Comparison of ENCODE assay signal across 8 cellular contexts in the genomic region with DNA sequence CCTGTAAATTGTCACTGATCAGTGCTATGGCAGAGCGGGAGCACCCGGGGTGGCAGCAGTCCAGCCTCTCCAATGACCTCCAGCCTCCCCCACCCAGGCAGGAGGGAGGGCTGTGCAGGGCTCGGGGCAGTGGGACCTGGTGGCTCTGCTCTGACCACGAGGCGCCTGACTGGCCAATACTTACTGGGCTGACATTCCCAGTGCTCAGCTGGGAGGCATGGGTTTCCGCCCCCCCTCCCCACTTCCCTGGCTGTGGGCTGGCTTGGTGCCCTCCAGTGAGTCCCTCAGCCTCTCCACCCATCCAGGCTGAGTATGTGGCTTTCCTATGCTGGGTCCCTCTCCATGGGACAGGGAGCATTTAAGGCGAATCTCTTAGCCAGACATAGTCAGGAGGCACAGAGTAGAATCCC. TPM values are rescaled to one million over a fixed set of nuclear protein-coding genes. Genes with fewer than 3 reads are reported as not detected.
DNase-seq lines count a peak whose midpoint lies in the region; ATAC-seq and TF ChIP-seq lines count a peak whose summit lies in the region.

No MANE protein-coding gene starts in this region.

- H3K4me3 ChIP-seq in liver (ENCODE audit: low read depth in 1 of 3, low read length in 3 of 3) = peak overlapping the region; percentile 74 to 98 (median 92)
- peak overlapping the region; percentile 91 for H3K4me3 ChIP-seq in suprapubic skin

- H3K27ac ChIP-seq in liver (ENCODE audit: low read depth in 1 of 2, low read length in 2 of 2) = peak overlapping the region; percentile 16 to 28
- H3K27ac ChIP-seq in suprapubic skin = peak overlapping the region; percentile 22

- H3K36me3 ChIP-seq in liver (ENCODE audit: control insufficient read depth in 4 of 4, insufficient read depth in 3 of 4, low read depth in 1 of 4, low read length in 3 of 4) (peaks cover 0 to 16% (median 6%) of the 10 kb centered on the region in 4 donors), suprapubic skin (peaks cover 12% of the 10 kb centered on the region)

- H3K9me3 Mint-ChIP-seq in central memory CD8-positive, alpha-beta T cell = no peaks in the 10 kb centered on the region

- DNase-seq in A172 (ENCODE audit: low spot score) (peak; percentile 93), M059J (ENCODE audit: low read depth) (peak; percentile 94), suprapubic skin (ENCODE audit: low spot score in 2 of 2) (peak in 1 of 2 donors; percentile 74), cerebellar nuclear complex (lab: John Stamatoyannopoulos, UW) (no peak), cerebellar cortex (ENCODE audit: low spot score) (no peak)
- no peak for DNase-seq in central memory CD8-positive, alpha-beta T cell (ENCODE audit: low spot score in 2 of 2)
- DNase-seq in stimulated activated CD4-positive, alpha-beta T cell treated with anti-CD3 and anti-CD28 coated beads, Interleukin-1b, Interleukin-23, amount 100 ng/mL, for 48 hours = no peak

- H3K9me3 ChIP-seq in liver (ENCODE audit: control insufficient read depth in 4 of 4, low read length in 3 of 4) = no peaks in the 10 kb centered on the region
- no peaks in the 10 kb centered on the region for H3K9me3 ChIP-seq in suprapubic skin

- H3K27ac Mint-ChIP-seq in central memory CD8-positive, alpha-beta T cell (ENCODE audit: low read depth) = peak overlapping the region; percentile 97

- TF ChIP-seq POLR2A in suprapubic skin (IDR thresholded peaks at IDR 0.05) = no peak

- H3K4me1 ChIP-seq in liver (ENCODE audit: control insufficient read depth in 4 of 4, insufficient read depth in 4 of 4, low read length in 3 of 4) (peaks cover 16 to 60% (median 44%) of the 10 kb centered on the region in 4 donors), suprapubic skin (peaks cover 80% of the 10 kb centered on the region)

- H3K27me3 ChIP-seq in liver (ENCODE audit: control insufficient read depth in 4 of 4, insufficient read depth in 4 of 4, low read length in 3 of 4) (no peaks in the 10 kb centered on the region), suprapubic skin (no peaks in the 10 kb centered on the region)

- H3K4me3 Mint-ChIP-seq in central memory CD8-positive, alpha-beta T cell = peak overlapping the region; percentile 80

- 30% methylated on average over 7 of the region's 7 CpGs for WGBS in liver
- 63% methylated on average over 3 of the region's 7 CpGs for WGBS in suprapubic skin

- no peak for TF ChIP-seq EP300 in suprapubic skin (IDR thresholded peaks at IDR 0.05)

- peaks cover 56% of the 10 kb centered on the region for H3K4me1 Mint-ChIP-seq in central memory CD8-positive, alpha-beta T cell

- H3K9ac ChIP-seq in liver (ENCODE audit: low read depth in 1 of 2, low read length in 2 of 2) = peak overlapping the region; percentile 7 to 82

- no peaks in the 10 kb centered on the region for H3K27me3 Mint-ChIP-seq in central memory CD8-positive, alpha-beta T cell

- peaks cover 31% of the 10 kb centered on the region for H3K36me3 Mint-ChIP-seq in central memory CD8-positive, alpha-beta T cell (ENCODE audit: insufficient read depth)

- TF ChIP-seq CTCF in liver (IDR thresholded peaks at IDR 0.05; ENCODE audit: low read depth, low read length, missing input control) (no peak), suprapubic skin (IDR thresholded peaks at IDR 0.05) (no peak)

- ATAC-seq in central memory CD8-positive, alpha-beta T cell (replicated peaks; ENCODE audit: extremely low read depth, poor library complexity, severe bottlenecking) = no peak

- TF ChIP-seq RAD21 in liver (IDR thresholded peaks at IDR 0.05) = peak in 1 of 2 donors; percentile 60

TF ChIP-seq in liver, 16 proteins besides CTCF, POLR2A, EP300 and RAD21:
- TF ChIP-seq SP1 (IDR thresholded peaks at IDR 0.05) (peak; percentile 63), REST (IDR thresholded peaks at IDR 0.05) (no peak), GABPA (IDR thresholded peaks at IDR 0.05 in 1 of 2, conservative IDR thresholded peaks at IDR 0.05 in 1 of 2) (no peak), FOXA1 (IDR thresholded peaks at IDR 0.05) (peak; percentile 46), YY1 (IDR thresholded peaks at IDR 0.05) (peak; percentile 56), HNF4A (conservative IDR thresholded peaks at IDR 0.05) (peak; percentile 34 to 65), NR2F2 (IDR thresholded peaks at IDR 0.05) (peak; percentile 53), RXRA (IDR thresholded peaks at IDR 0.05) (peak; percentile 87 to 90), TAF1 (conservative IDR thresholded peaks at IDR 0.05) (peak; percentile 18), FOXA2 (IDR thresholded peaks at IDR 0.05) (peak; percentile 7), EGR1 (IDR thresholded peaks at IDR 0.05; ENCODE audit: low read depth in 2 of 2) (no peak), MAX (IDR thresholded peaks at IDR 0.05) (peak; percentile 78), HNF4G (IDR thresholded peaks at IDR 0.05) (no peak), JUND (IDR thresholded peaks at IDR 0.05) (no peak)
- TF ChIP-seq, protein P1, sequence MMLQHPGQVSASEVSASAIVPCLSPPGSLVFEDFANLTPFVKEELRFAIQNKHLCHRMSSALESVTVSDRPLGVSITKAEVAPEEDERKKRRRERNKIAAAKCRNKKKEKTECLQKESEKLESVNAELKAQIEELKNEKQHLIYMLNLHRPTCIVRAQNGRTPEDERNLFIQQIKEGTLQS (IDR thresholded peaks at IDR 0.05) = no peak
- TF ChIP-seq, protein P2, sequence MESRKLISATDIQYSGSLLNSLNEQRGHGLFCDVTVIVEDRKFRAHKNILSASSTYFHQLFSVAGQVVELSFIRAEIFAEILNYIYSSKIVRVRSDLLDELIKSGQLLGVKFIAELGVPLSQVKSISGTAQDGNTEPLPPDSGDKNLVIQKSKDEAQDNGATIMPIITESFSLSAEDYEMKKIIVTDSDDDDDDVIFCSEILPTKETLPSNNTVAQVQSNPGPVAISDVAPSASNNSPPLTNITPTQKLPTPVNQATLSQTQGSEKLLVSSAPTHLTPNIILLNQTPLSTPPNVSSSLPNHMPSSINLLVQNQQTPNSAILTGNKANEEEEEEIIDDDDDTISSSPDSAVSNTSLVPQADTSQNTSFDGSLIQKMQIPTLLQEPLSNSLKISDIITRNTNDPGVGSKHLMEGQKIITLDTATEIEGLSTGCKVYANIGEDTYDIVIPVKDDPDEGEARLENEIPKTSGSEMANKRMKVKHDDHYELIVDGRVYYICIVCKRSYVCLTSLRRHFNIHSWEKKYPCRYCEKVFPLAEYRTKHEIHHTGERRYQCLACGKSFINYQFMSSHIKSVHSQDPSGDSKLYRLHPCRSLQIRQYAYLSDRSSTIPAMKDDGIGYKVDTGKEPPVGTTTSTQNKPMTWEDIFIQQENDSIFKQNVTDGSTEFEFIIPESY (IDR thresholded peaks at IDR 0.05) = no peak

RNA-seq across cellular contexts. Expression of gene SOCS3, which starts 2.7 kb away (rescaled TPM):
- 51.0 and 60.2 TPM in 2 replicates for total RNA-seq in A172 (2014; rRNA removed; shearing (Covaris generic))
- total RNA-seq in M059J (2014; rRNA removed; shearing (Covaris generic)) = 26.6 and 39.3 TPM in 2 replicates
- 10 to 100 TPM; 16.1 to 48.0 TPM for total RNA-seq in liver
- 10 to 100 TPM; 12.2 to 20.5 TPM for polyA plus RNA-seq in liver
- 100 to 1,000 TPM in 1 of 4 donors, 10 to 100 TPM in 3; 33.2 to 264 (median 60.9) TPM for total RNA-seq in suprapubic skin

RNA-seq across cellular contexts. Expression of gene PGS1, which starts 21.3 kb away (rescaled TPM):
- total RNA-seq in A172 (2014; rRNA removed; shearing (Covaris generic)) = 25.6 and 40.1 TPM in 2 replicates
- 26.2 and 32.3 TPM in 2 replicates for total RNA-seq in M059J (2014; rRNA removed; shearing (Covaris generic))
- 10 to 100 TPM; 13.5 to 24.1 TPM for total RNA-seq in liver
- 10 to 100 TPM in 1 of 2 donors, 1 to 10 TPM in 1; 8.1 to 10.9 TPM for polyA plus RNA-seq in liver
- total RNA-seq in suprapubic skin = 10 to 100 TPM; 23.9 to 51.7 (median 34.2) TPM

Comparison
In these comparisons a context has a peak if more than half of its experiments do, and no peak if none do; other contexts are left out.
1. DNase-seq: peak in A172 (single experiment) and M059J (single experiment); none in central memory CD8-positive, alpha-beta T cell (0 of 2), stimulated activated CD4-positive, alpha-beta T cell treated with anti-CD3 and anti-CD28 coated beads, Interleukin-1b, Interleukin-23, amount 100 ng/mL, for 48 hours (single experiment), cerebellar nuclear complex (0 of 2) and cerebellar cortex (single experiment).